12 cellular contexts compared by ENCODE assay signal in the genomic region with DNA sequence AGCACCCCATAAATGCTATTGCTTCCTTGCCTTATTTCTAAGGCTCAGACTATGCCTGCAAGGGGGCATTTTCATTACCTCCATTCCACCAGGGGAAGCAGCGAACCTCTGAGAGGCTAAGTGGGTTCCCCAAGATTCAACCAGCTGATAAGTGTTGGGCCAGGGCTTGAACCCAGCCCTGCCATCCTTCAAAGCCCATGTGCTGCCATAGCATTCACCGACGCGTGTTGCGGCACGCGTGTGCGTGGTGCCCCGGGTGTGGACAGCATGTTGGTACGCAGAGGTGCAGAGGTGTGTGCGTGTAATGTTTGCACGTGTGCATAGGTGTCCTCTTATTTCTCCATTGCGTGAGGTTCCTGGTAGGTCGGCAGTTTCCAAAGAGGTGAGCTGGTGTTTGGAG.
DNase-seq lines count a peak whose midpoint lies in the region; ATAC-seq and TF ChIP-seq lines count a peak whose summit lies in the region.
"Had no signal": no experiment of that assay in that cellular context is flagged by ENCODE, and none has a peak within 500 bp of the region (broad histone marks: within the 10 kb centered on the region; RNA-seq: fewer than 3 reads in every experiment).

No MANE protein-coding gene starts in this region.

- no peaks in the 10 kb centered on the region for H3K36me3 Mint-ChIP-seq in activated T-cell treated with anti-CD3 and anti-CD28 coated beads, Interleukin-2, amount 50 U/mL, for 4 hours (ENCODE audit: insufficient read depth)

- DNase-seq in BJ (ENCODE audit: low read depth) (no peak), adrenal gland (peak in 4 of 7 donors; percentile 21 to 54 (median 30)), foreskin fibroblast (no peak), sigmoid colon (no peak), retina (no peak), kidney glomerular epithelial cell (lab: John Stamatoyannopoulos, UW) (no peak)
- DNase-seq in activated T-cell treated with anti-CD3 and anti-CD28 coated beads, Interleukin-2, amount 50 U/mL, for 4 hours: no peak
- DNase-seq: activated CD4-positive, alpha-beta memory T cell treated with anti-CD3 and anti-CD28 coated beads, Interleukin-2, amount 10 ng/mL, durations not matched to agents 7 days and 5 days; NCI-H2227 treated with DMSO at 0.1 percent for 48 hours had no signal

- H3K4me1 Mint-ChIP-seq in activated T-cell treated with anti-CD3 and anti-CD28 coated beads, Interleukin-2, amount 50 U/mL, for 4 hours (ENCODE audit: low read depth): peaks cover 5% of the 10 kb centered on the region
- H3K4me1 Mint-ChIP-seq: CD14-positive monocyte had no signal

- H3K27ac ChIP-seq in adrenal gland (peak overlapping the region; percentile 65 to 100 (median 97)), sigmoid colon (peak overlapping the region; percentile 96 to 99 (median 98))

- H3K9me3 ChIP-seq in adrenal gland (replicated peaks in 1 of 3): no peaks in the 10 kb centered on the region
- no peaks in the 10 kb centered on the region for H3K9me3 ChIP-seq in sigmoid colon

- H3K27me3 ChIP-seq in BJ (ENCODE audit: control insufficient read depth, insufficient read depth, low read length) (no peaks in the 10 kb centered on the region), adrenal gland (no peaks in the 10 kb centered on the region), sigmoid colon (no peaks in the 10 kb centered on the region)

- no peak for ATAC-seq in activated T-cell treated with anti-CD3 and anti-CD28 coated beads, Interleukin-2, amount 50 U/mL, for 4 hours
- ATAC-seq in HG03469 (IDR thresholded peaks at IDR 0.05; ENCODE audit: unreplicated experiment): no peak
- ATAC-seq: naive thymus-derived CD8-positive, alpha-beta T cell had no signal

- intact Hi-C loops in adrenal gland (cut with DNase I) (no loop called here), sigmoid colon (cut with DNase I) (no loop called here)

- H3K36me3 ChIP-seq in BJ (ENCODE audit: control insufficient read depth, insufficient read depth, low read length) (peaks cover 38% of the 10 kb centered on the region), adrenal gland (replicated peaks in 1 of 2) (peaks cover 0 to 18% of the 10 kb centered on the region in 2 donors), sigmoid colon (peaks cover 0 to 6% (median 0%) of the 10 kb centered on the region in 4 donors)

- peaks cover 78 to 96% of the 10 kb centered on the region in 2 donors for H3K4me1 ChIP-seq in adrenal gland (replicated peaks in 1 of 2)
- peaks cover 0 to 100% (median 98%) of the 10 kb centered on the region in 4 donors for H3K4me1 ChIP-seq in sigmoid colon

- H3K9me3 Mint-ChIP-seq in activated T-cell treated with anti-CD3 and anti-CD28 coated beads, Interleukin-2, amount 50 U/mL, for 4 hours: no peaks in the 10 kb centered on the region
- H3K9me3 Mint-ChIP-seq: activated CD4-positive, alpha-beta memory T cell treated with anti-CD3 and anti-CD28 coated beads, Interleukin-2, amount 10 ng/mL, durations not matched to agents 7 days and 5 days; CD14-positive monocyte; naive thymus-derived CD8-positive, alpha-beta T cell had no signal

- H3K4me3 ChIP-seq in BJ (ENCODE audit: low read depth, low read length) (peak overlapping the region; percentile 26), adrenal gland (peak overlapping the region in 1 of 4 donors; percentile 42), foreskin fibroblast (ENCODE audit: low read depth in 1 of 2, low read length in 2 of 2) (peak overlapping the region; percentile 68 to 86), sigmoid colon (no peak overlapping the region)

- no peak for TF ChIP-seq EP300 in sigmoid colon (IDR thresholded peaks at IDR 0.05)

- TF ChIP-seq POLR2A in adrenal gland (IDR thresholded peaks at IDR 0.05): no peak
- TF ChIP-seq POLR2A in sigmoid colon (IDR thresholded peaks at IDR 0.05): no peak

- POLR2A ChIA-PET in BJ (lab: Charles Lee): no interaction called here

- TF ChIP-seq CTCF in BJ (IDR thresholded peaks at IDR 0.05; ENCODE audit: insufficient read depth, low read depth, low read length): no peak
- TF ChIP-seq CTCF in adrenal gland (IDR thresholded peaks at IDR 0.05): no peak
- TF ChIP-seq CTCF in foreskin fibroblast (IDR thresholded peaks at IDR 0.05; ENCODE audit: low read depth, low read length): no peak
- no peak for TF ChIP-seq CTCF in sigmoid colon (IDR thresholded peaks at IDR 0.05)

- H3K27me3 Mint-ChIP-seq in activated T-cell treated with anti-CD3 and anti-CD28 coated beads, Interleukin-2, amount 50 U/mL, for 4 hours (ENCODE audit: low read depth): no peaks in the 10 kb centered on the region
- H3K27me3 Mint-ChIP-seq: activated CD4-positive, alpha-beta memory T cell treated with anti-CD3 and anti-CD28 coated beads, Interleukin-2, amount 10 ng/mL, durations not matched to agents 7 days and 5 days; naive thymus-derived CD8-positive, alpha-beta T cell had no signal

- CTCF ChIA-PET in BJ (lab: Yijun Ruan, JAX): interaction anchor here (2.0 kb wide), 1 partner anchor 78 kb away, joined by 9 read pairs; no protein-coding TSS in a partner anchor

- H3K4me3 Mint-ChIP-seq in activated T-cell treated with anti-CD3 and anti-CD28 coated beads, Interleukin-2, amount 50 U/mL, for 4 hours: no peak overlapping the region
- H3K4me3 Mint-ChIP-seq: activated CD4-positive, alpha-beta memory T cell treated with anti-CD3 and anti-CD28 coated beads, Interleukin-2, amount 10 ng/mL, durations not matched to agents 7 days and 5 days; CD14-positive monocyte; naive thymus-derived CD8-positive, alpha-beta T cell had no signal

- WGBS in adrenal gland, 4 donors: 81 to 90% (median 86%) methylated on average over 13 to 14 of the region's 14 CpGs
- WGBS in sigmoid colon, 2 donors: 86 to 93% methylated on average over 14 of the region's 14 CpGs

Comparison
In these comparisons a context has a peak if more than half of its experiments do, and no peak if none do; other contexts are left out.
1. DNase-seq: peak in adrenal gland (4 of 7); none in BJ (single experiment), foreskin fibroblast (0 of 2), sigmoid colon (single experiment), retina (single experiment), activated T-cell treated with anti-CD3 and anti-CD28 coated beads, Interleukin-2, amount 50 U/mL, for 4 hours (single experiment) and kidney glomerular epithelial cell (single experiment).
2. H3K4me3 ChIP-seq: peak in BJ (single experiment) and foreskin fibroblast (2 of 2); none in sigmoid colon (0 of 4).